In the genomic region with DNA sequence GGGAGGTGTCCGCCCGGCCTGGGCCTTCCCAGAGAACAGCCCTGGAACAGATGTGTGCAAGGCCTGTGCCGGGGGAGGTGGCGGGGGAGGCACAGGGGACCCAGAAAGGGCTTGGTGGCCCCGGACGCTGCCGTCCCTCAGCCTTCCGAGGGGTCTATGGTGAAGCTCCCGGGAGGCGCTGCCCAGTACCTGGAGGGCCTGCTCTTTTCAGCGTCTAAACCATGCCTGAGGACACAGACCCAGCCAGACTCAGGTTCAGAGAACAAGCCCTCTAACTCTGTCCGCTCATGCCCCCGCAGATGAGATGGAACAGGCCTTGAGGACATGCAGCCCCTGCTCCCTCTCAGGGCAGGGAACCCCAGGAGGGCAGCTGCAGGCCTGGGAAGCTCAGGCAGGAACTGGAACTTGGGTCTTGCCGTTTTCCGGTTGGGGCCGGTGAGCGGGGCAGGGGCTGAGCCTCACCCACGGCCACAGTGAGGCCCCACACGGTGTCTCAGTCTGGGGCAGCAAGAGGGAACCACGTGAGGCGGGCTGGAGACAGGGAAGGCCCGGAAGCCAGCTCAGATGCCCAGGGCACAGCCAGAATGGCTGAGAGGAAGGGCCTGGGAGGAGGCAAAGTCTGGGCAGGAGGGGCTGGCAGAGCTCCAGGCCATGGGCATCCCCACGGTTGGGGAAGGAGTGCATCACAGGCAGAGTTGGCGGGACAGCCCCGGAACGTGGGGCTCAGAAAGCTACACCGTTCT, we compare ENCODE assay signal across 1 cellular context.
TF ChIP-seq lines count a peak whose summit lies in the region.

No MANE protein-coding gene starts in this region.

TF ChIP-seq in HepG2, 621 proteins besides CTCF, POLR2A, EP300 and RAD21 (continued from another document and continues in another):
- TF ChIP-seq, protein P1, sequence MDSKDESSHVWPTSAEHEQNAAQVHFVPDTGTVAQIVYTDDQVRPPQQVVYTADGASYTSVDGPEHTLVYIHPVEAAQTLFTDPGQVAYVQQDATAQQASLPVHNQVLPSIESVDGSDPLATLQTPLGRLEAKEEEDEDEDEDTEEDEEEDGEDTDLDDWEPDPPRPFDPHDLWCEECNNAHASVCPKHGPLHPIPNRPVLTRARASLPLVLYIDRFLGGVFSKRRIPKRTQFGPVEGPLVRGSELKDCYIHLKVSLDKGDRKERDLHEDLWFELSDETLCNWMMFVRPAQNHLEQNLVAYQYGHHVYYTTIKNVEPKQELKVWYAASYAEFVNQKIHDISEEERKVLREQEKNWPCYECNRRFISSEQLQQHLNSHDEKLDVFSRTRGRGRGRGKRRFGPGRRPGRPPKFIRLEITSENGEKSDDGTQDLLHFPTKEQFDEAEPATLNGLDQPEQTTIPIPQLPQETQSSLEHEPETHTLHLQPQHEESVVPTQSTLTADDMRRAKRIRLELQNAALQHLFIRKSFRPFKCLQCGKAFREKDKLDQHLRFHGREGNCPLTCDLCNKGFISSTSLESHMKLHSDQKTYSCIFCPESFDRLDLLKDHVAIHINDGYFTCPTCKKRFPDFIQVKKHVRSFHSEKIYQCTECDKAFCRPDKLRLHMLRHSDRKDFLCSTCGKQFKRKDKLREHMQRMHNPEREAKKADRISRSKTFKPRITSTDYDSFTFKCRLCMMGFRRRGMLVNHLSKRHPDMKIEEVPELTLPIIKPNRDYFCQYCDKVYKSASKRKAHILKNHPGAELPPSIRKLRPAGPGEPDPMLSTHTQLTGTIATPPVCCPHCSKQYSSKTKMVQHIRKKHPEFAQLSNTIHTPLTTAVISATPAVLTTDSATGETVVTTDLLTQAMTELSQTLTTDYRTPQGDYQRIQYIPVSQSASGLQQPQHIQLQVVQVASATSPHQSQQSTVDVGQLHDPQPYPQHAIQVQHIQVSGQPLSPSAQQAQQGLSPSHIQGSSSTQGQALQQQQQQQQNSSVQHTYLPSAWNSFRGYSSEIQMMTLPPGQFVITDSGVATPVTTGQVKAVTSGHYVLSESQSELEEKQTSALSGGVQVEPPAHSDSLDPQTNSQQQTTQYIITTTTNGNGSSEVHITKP (CRISPR knock-in tag; IDR thresholded peaks at IDR 0.05; ENCODE audit: low read depth), result peak; percentile 90
- TF ChIP-seq ZNF598 (CRISPR knock-in tag; IDR thresholded peaks at IDR 0.05; ENCODE audit: borderline replicate concordance) (no peak), ZNF614 (CRISPR knock-in tag; IDR thresholded peaks at IDR 0.05; ENCODE audit: borderline replicate concordance) (peak; percentile 88; the same call in 1 of the 2 replicates), ZSCAN9 (CRISPR knock-in tag; IDR thresholded peaks at IDR 0.05; ENCODE audit: borderline replicate concordance) (peak; percentile 24; the same call in 1 of the 2 replicates), GABPA (IDR thresholded peaks at IDR 0.05; ENCODE audit: low read depth, low read length) (no peak), GABPA (CRISPR knock-in tag; IDR thresholded peaks at IDR 0.05; ENCODE audit: low read depth) (peak; percentile 55), TCF7L2 (IDR thresholded peaks at IDR 0.05; ENCODE audit: low read depth, low read length) (no peak), ZNF552 (CRISPR knock-in tag; IDR thresholded peaks at IDR 0.05; ENCODE audit: borderline replicate concordance) (0 out of 2 replicates have a peak, but pooled peaks have one; percentile 26), CEBPB (IDR thresholded peaks at IDR 0.05; ENCODE audit: borderline replicate concordance, low read depth, low read length) (no peak), RARA (CRISPR knock-in tag; IDR thresholded peaks at IDR 0.05) (peak; percentile 6; the same call in 1 of the 2 replicates), ZNF180 (CRISPR knock-in tag; IDR thresholded peaks at IDR 0.05; ENCODE audit: borderline replicate concordance, low read depth) (no peak), KDM5A (IDR thresholded peaks at IDR 0.05; ENCODE audit: borderline replicate concordance, low read length) (no peak), RXRB (CRISPR knock-in tag; IDR thresholded peaks at IDR 0.05; ENCODE audit: borderline replicate concordance) (peak; percentile 49), KAT8 (CRISPR knock-in tag; IDR thresholded peaks at IDR 0.05) (peak; percentile 73), SP4 (CRISPR knock-in tag; IDR thresholded peaks at IDR 0.05) (peak; percentile 5; the same call in 1 of the 2 replicates), NFIB (CRISPR knock-in tag; IDR thresholded peaks at IDR 0.05; ENCODE audit: borderline replicate concordance) (no peak), SMAD3 (CRISPR knock-in tag; IDR thresholded peaks at IDR 0.05) (no peak), THYN1 (CRISPR knock-in tag; IDR thresholded peaks at IDR 0.05; ENCODE audit: borderline replicate concordance, low read depth) (no peak), RBAK (CRISPR knock-in tag; IDR thresholded peaks at IDR 0.05) (no peak), MEIS2 (CRISPR knock-in tag; IDR thresholded peaks at IDR 0.05) (peak; percentile 82; the same call in 1 of the 2 replicates), ZNF484 (CRISPR knock-in tag; IDR thresholded peaks at IDR 0.05; ENCODE audit: borderline replicate concordance, low read depth) (no peak), NR3C1 (CRISPR knock-in tag; IDR thresholded peaks at IDR 0.05) (no peak), NCOA1 (CRISPR knock-in tag; IDR thresholded peaks at IDR 0.05) (no peak), ZMYM2 (CRISPR knock-in tag; IDR thresholded peaks at IDR 0.05) (no peak), POLR2AphosphoS5 (IDR thresholded peaks at IDR 0.05; ENCODE audit: low read depth, low read length) (peak; percentile 47; the same call in 1 of the 2 replicates), ZNF547 (CRISPR knock-in tag; IDR thresholded peaks at IDR 0.05) (no peak; the same call in 1 of the 2 replicates), ZNF781 (CRISPR knock-in tag; IDR thresholded peaks at IDR 0.05; ENCODE audit: borderline replicate concordance, not compliant biosample characterization) (peak; percentile 18), ZC3H4 (CRISPR knock-in tag; IDR thresholded peaks at IDR 0.05; ENCODE audit: borderline replicate concordance) (peak; percentile 62), ZNF33B (CRISPR knock-in tag; IDR thresholded peaks at IDR 0.05) (0 out of 2 replicates have a peak, but pooled peaks have one; percentile 56), RBFOX2 (IDR thresholded peaks at IDR 0.05; ENCODE audit: low read depth, low read length) (peak; percentile 70), POLR2G (IDR thresholded peaks at IDR 0.05; ENCODE audit: low read depth, low read length) (peak; percentile 81), HNF4A (CRISPR knock-in tag; IDR thresholded peaks at IDR 0.05) (peak; percentile 53; the same call in 1 of the 2 replicates), MAF1 (CRISPR knock-in tag; IDR thresholded peaks at IDR 0.05; ENCODE audit: borderline replicate concordance) (peak; percentile 57)
- TF ChIP-seq, protein P2, sequence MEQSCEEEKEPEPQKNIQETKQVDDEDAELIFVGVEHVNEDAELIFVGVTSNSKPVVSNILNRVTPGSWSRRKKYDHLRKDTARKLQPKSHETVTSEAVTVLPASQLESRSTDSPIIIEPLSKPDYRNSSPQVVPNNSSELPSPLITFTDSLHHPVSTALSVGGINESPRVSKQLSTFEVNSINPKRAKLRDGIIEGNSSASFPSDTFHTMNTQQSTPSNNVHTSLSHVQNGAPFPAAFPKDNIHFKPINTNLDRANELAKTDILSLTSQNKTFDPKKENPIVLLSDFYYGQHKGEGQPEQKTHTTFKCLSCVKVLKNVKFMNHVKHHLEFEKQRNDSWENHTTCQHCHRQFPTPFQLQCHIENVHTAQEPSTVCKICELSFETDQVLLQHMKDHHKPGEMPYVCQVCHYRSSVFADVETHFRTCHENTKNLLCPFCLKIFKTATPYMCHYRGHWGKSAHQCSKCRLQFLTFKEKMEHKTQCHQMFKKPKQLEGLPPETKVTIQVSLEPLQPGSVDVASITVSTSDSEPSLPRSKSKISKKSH (CRISPR knock-in tag; IDR thresholded peaks at IDR 0.05; ENCODE audit: borderline replicate concordance), result peak; percentile 45; the same call in 1 of the 2 replicates
- TF ChIP-seq, protein P3, sequence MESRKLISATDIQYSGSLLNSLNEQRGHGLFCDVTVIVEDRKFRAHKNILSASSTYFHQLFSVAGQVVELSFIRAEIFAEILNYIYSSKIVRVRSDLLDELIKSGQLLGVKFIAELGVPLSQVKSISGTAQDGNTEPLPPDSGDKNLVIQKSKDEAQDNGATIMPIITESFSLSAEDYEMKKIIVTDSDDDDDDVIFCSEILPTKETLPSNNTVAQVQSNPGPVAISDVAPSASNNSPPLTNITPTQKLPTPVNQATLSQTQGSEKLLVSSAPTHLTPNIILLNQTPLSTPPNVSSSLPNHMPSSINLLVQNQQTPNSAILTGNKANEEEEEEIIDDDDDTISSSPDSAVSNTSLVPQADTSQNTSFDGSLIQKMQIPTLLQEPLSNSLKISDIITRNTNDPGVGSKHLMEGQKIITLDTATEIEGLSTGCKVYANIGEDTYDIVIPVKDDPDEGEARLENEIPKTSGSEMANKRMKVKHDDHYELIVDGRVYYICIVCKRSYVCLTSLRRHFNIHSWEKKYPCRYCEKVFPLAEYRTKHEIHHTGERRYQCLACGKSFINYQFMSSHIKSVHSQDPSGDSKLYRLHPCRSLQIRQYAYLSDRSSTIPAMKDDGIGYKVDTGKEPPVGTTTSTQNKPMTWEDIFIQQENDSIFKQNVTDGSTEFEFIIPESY (CRISPR knock-in tag; IDR thresholded peaks at IDR 0.05), result peak; percentile 51; the same call in 1 of the 2 replicates
- TF ChIP-seq, protein P4, sequence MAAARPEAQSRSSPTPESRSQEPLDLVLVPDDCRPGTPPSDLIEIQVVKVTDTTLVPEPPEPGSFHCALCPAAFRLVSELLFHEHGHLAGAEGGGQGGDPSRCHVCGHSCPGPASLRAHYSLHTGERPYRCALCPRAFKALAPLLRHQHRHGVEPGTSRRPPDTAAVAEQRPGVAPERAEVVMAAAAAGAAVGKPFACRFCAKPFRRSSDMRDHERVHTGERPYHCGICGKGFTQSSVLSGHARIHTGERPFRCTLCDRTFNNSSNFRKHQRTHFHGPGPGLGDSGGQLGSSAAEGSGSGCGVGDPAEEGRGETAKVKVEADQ (CRISPR knock-in tag; IDR thresholded peaks at IDR 0.05; ENCODE audit: borderline replicate concordance), result peak; percentile 90; the same call in 1 of the 2 replicates
- TF ChIP-seq, protein P5, sequence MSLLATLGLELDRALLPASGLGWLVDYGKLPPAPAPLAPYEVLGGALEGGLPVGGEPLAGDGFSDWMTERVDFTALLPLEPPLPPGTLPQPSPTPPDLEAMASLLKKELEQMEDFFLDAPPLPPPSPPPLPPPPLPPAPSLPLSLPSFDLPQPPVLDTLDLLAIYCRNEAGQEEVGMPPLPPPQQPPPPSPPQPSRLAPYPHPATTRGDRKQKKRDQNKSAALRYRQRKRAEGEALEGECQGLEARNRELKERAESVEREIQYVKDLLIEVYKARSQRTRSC (CRISPR knock-in tag; IDR thresholded peaks at IDR 0.05; ENCODE audit: low read depth), result 0 out of 2 replicates have a peak, but pooled peaks have one; percentile 33
- TF ChIP-seq, protein P6, sequence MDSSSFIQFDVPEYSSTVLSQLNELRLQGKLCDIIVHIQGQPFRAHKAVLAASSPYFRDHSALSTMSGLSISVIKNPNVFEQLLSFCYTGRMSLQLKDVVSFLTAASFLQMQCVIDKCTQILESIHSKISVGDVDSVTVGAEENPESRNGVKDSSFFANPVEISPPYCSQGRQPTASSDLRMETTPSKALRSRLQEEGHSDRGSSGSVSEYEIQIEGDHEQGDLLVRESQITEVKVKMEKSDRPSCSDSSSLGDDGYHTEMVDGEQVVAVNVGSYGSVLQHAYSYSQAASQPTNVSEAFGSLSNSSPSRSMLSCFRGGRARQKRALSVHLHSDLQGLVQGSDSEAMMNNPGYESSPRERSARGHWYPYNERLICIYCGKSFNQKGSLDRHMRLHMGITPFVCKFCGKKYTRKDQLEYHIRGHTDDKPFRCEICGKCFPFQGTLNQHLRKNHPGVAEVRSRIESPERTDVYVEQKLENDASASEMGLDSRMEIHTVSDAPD (CRISPR knock-in tag; IDR thresholded peaks at IDR 0.05), result no peak
- TF ChIP-seq, protein P7, sequence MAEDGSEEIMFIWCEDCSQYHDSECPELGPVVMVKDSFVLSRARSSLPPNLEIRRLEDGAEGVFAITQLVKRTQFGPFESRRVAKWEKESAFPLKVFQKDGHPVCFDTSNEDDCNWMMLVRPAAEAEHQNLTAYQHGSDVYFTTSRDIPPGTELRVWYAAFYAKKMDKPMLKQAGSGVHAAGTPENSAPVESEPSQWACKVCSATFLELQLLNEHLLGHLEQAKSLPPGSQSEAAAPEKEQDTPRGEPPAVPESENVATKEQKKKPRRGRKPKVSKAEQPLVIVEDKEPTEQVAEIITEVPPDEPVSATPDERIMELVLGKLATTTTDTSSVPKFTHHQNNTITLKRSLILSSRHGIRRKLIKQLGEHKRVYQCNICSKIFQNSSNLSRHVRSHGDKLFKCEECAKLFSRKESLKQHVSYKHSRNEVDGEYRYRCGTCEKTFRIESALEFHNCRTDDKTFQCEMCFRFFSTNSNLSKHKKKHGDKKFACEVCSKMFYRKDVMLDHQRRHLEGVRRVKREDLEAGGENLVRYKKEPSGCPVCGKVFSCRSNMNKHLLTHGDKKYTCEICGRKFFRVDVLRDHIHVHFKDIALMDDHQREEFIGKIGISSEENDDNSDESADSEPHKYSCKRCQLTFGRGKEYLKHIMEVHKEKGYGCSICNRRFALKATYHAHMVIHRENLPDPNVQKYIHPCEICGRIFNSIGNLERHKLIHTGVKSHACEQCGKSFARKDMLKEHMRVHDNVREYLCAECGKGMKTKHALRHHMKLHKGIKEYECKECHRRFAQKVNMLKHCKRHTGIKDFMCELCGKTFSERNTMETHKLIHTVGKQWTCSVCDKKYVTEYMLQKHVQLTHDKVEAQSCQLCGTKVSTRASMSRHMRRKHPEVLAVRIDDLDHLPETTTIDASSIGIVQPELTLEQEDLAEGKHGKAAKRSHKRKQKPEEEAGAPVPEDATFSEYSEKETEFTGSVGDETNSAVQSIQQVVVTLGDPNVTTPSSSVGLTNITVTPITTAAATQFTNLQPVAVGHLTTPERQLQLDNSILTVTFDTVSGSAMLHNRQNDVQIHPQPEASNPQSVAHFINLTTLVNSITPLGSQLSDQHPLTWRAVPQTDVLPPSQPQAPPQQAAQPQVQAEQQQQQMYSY (CRISPR knock-in tag; IDR thresholded peaks at IDR 0.05), result peak; percentile 83
- TF ChIP-seq, protein P8, sequence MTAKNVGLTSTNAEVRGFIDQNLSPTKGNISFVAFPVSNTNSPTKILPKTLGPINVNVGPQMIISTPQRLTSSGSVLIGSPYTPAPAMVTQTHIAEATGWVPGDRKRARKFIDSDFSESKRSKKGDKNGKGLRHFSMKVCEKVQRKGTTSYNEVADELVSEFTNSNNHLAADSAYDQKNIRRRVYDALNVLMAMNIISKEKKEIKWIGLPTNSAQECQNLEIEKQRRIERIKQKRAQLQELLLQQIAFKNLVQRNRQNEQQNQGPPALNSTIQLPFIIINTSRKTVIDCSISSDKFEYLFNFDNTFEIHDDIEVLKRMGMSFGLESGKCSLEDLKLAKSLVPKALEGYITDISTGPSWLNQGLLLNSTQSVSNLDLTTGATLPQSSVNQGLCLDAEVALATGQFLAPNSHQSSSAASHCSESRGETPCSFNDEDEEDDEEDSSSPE (CRISPR knock-in tag; IDR thresholded peaks at IDR 0.05), result peak; percentile 58
- TF ChIP-seq, protein P9, sequence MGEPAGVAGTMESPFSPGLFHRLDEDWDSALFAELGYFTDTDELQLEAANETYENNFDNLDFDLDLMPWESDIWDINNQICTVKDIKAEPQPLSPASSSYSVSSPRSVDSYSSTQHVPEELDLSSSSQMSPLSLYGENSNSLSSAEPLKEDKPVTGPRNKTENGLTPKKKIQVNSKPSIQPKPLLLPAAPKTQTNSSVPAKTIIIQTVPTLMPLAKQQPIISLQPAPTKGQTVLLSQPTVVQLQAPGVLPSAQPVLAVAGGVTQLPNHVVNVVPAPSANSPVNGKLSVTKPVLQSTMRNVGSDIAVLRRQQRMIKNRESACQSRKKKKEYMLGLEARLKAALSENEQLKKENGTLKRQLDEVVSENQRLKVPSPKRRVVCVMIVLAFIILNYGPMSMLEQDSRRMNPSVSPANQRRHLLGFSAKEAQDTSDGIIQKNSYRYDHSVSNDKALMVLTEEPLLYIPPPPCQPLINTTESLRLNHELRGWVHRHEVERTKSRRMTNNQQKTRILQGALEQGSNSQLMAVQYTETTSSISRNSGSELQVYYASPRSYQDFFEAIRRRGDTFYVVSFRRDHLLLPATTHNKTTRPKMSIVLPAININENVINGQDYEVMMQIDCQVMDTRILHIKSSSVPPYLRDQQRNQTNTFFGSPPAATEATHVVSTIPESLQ (CRISPR knock-in tag; conservative IDR thresholded peaks at IDR 0.05), result peak; percentile 90; the same call in 1 of the 2 replicates
